8 cellular contexts compared by ENCODE assay signal in genomic region chr14:67675219-67675582, GRCh38. TPM values are rescaled to one million over a fixed set of nuclear protein-coding genes. Genes with fewer than 3 reads are reported as not detected.
DNase-seq lines count a peak whose midpoint lies in the region; ATAC-seq, FAIRE-seq and TF ChIP-seq lines count a peak whose summit lies in the region.

No MANE protein-coding gene starts in this region.

- in situ Hi-C loops in KBM-7 (cut with MboI; ENCODE audit: low pct_unique_long_range_greater_than_20kb, low sequenced_read_pairs), result no loop called here

- no peak for DNase-seq in HTR-8/SVneo (ENCODE audit: insufficient read length, low spot score)
- no peak for DNase-seq in breast epithelium (ENCODE audit: low spot score in 2 of 2)
- no peak for DNase-seq in KBM-7
- no peak for DNase-seq in C1 segment of cervical spinal cord (lab: John Stamatoyannopoulos, UW)
- DNase-seq in hippocampal formation (lab: John Stamatoyannopoulos, UW), result no peak

- peaks cover 0 to 16% of the 10 kb centered on the region in 2 donors for H3K4me1 ChIP-seq in breast epithelium
- H3K4me1 ChIP-seq in mononuclear cell (ENCODE audit: insufficient read depth, low read length), result peaks cover 42% of the 10 kb centered on the region

- TF ChIP-seq CTCF in 22Rv1 (IDR thresholded peaks at IDR 0.05), result no peak
- no peak for TF ChIP-seq CTCF in breast epithelium (IDR thresholded peaks at IDR 0.05)

- H3K9me3 ChIP-seq in breast epithelium, result no peaks in the 10 kb centered on the region
- no peaks in the 10 kb centered on the region for H3K9me3 ChIP-seq in mononuclear cell (ENCODE audit: low read depth, low read length)

- intact Hi-C loops in breast epithelium (cut with DNase I; ENCODE audit: low total_unique reads), result no loop called here

- H3K36me3 ChIP-seq in breast epithelium, result no peaks in the 10 kb centered on the region

- peak; percentile 9 for FAIRE-seq in HTR-8/SVneo (lab: Jason Lieb, UNC)

- H3K27me3 ChIP-seq in breast epithelium (no peaks in the 10 kb centered on the region), mononuclear cell (ENCODE audit: insufficient read depth, low read length) (no peaks in the 10 kb centered on the region)

- H3K4me3 ChIP-seq in breast epithelium (peak overlapping the region; percentile 81 to 99 (median 87)), mononuclear cell (ENCODE audit: low read length) (peak overlapping the region; percentile 90)

- TF ChIP-seq POLR2A in breast epithelium (IDR thresholded peaks at IDR 0.05), result no peak

- peak overlapping the region; percentile 88 for H3K27ac ChIP-seq in 22Rv1
- H3K27ac ChIP-seq in breast epithelium, result peak overlapping the region; percentile 99

- ATAC-seq in HG02678 (IDR thresholded peaks at IDR 0.05; ENCODE audit: unreplicated experiment), result no peak

RNA-seq across cellular contexts. Expression of gene VTI1B, which starts 0.8 kb away (rescaled TPM):
- 100 to 1,000 TPM in 1 of 3 donors, 10 to 100 TPM in 2; 62.8 to 169 (median 80.6) TPM for total RNA-seq in breast epithelium
- total RNA-seq in mononuclear cell, result 30.0 TPM

RNA-seq across cellular contexts. Expression of gene RDH11, which starts 20.4 kb away (rescaled TPM):
- total RNA-seq in breast epithelium (10 to 100 TPM; 25.3 to 57.5 (median 42.3) TPM), mononuclear cell (43.3 TPM)

RNA-seq across cellular contexts. Expression of gene RDH12, which starts 26.5 kb away (rescaled TPM):
- total RNA-seq in breast epithelium (not detected), mononuclear cell (not detected)

RNA-seq across cellular contexts. Expression of gene ARG2, which starts 55.5 kb away (rescaled TPM):
- 1 to 10 TPM; 2.9 to 5.2 (median 4.4) TPM for total RNA-seq in breast epithelium
- total RNA-seq in mononuclear cell, result 3.3 TPM
